ENCODE assay signal across 13 cellular contexts in the genomic region with DNA sequence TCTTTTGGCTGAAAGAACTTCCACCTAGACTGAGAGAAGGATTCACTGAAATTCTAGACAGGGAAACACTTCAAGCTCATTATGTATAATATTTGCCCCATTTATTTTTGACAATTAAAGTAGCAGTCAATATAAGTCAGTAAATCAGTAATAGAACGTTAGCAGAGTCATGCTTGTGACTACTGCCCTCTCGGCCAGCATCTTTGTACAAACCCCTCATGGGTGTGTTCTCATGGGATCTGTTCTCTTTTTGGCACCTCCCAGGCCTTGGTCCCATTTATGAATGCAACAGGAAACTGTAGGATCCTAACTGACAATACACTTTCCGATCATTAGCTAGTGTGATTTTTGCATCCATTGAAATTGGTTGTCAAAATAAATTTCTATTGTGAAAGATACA. TPM values are rescaled to one million over a fixed set of nuclear protein-coding genes. Genes with fewer than 3 reads are reported as not detected.
DNase-seq lines count a peak whose midpoint lies in the region; ATAC-seq and TF ChIP-seq lines count a peak whose summit lies in the region.
"Had no signal": no experiment of that assay in that cellular context is flagged by ENCODE, and none has a peak within 500 bp of the region (broad histone marks: within the 10 kb centered on the region; RNA-seq: fewer than 3 reads in every experiment).

No MANE protein-coding gene starts in this region.

- POLR2A ChIA-PET in Panc1 (lab: Charles Lee): no interaction called here

- BruUV-seq in Panc1 (replicated peaks; lab: Mats Ljungman, UMichigan): TSS peak; percentile 55

- ATAC-seq in activated T-cell treated with anti-CD3 and anti-CD28 coated beads, Interleukin-2, amount 50 U/mL, for 72 hours (replicated peaks in 1 of 2): no peak
- ATAC-seq in Panc1 (no peak), HG03280 (IDR thresholded peaks at IDR 0.05; ENCODE audit: unreplicated experiment) (no peak), sciatic nerve (no peak)
- no peak for ATAC-seq in effector memory CD8-positive, alpha-beta T cell (replicated peaks)
- ATAC-seq in stimulated activated naive CD8-positive, alpha-beta T cell treated with anti-CD3 and anti-CD28 coated beads, Interleukin-15, amount 100 ng/mL, for 72 hours: no peak

- no peak overlapping the region for H3K4me3 ChIP-seq in Panc1 (ENCODE audit: low read depth in 2 of 2, low read length in 2 of 2)
- H3K4me3 ChIP-seq: uterus had no signal

- H3K9me3 ChIP-seq in Panc1 (ENCODE audit: control insufficient read depth, insufficient read depth, low read depth, low read length): no peaks in the 10 kb centered on the region
- H3K9me3 ChIP-seq: uterus had no signal

- intact Hi-C loops in Panc1 (cut with micrococcal nuclease; ENCODE audit: unreplicated experiment) (no loop called here), sciatic nerve (cut with DNase I) (no loop called here)

- DNase-seq in activated T-cell treated with anti-CD3 and anti-CD28 coated beads, Interleukin-2, amount 50 U/mL, for 72 hours: no peak
- DNase-seq in activated T-cell treated with anti-CD3 and anti-CD28 coated beads, Interleukin-2, amount 50 U/mL, for 1 hour: no peak
- DNase-seq in Panc1 (ENCODE audit: low read depth, low spot score) (no peak), NCI-H748 treated with DMSO at 0.1 percent for 48 hours (lab: John Stamatoyannopoulos, UW) (no peak), sciatic nerve (ENCODE audit: low spot score) (no peak)
- no peak for DNase-seq in effector memory CD8-positive, alpha-beta T cell
- DNase-seq in stimulated activated naive CD8-positive, alpha-beta T cell treated with anti-CD3 and anti-CD28 coated beads, Interleukin-15, amount 100 ng/mL, for 72 hours: no peak
- DNase-seq: GDM1; KG1; NCI-H2029 treated with DMSO at 0.1 percent for 48 hours; NK-92 treated with Interleukin-12 subunit alpha and Interleukin-12 subunit beta, amount 100 ng/mL, for 24 hours; uterus had no signal

- in situ Hi-C loops in Panc1 (cut with HindIII; ENCODE audit: low pct_unique_long_range_greater_than_20kb, low sequenced_read_pairs): no loop called here

- peaks cover 72% of the 10 kb centered on the region for H3K4me1 Mint-ChIP-seq in activated T-cell treated with anti-CD3 and anti-CD28 coated beads, Interleukin-2, amount 50 U/mL, for 72 hours (ENCODE audit: low read depth)
- peaks cover 29% of the 10 kb centered on the region in 2 donors for H3K4me1 Mint-ChIP-seq in effector memory CD8-positive, alpha-beta T cell (ENCODE audit: low read depth in 2 of 2)
- H3K4me1 Mint-ChIP-seq in stimulated activated naive CD8-positive, alpha-beta T cell treated with anti-CD3 and anti-CD28 coated beads, Interleukin-15, amount 100 ng/mL, for 72 hours: peaks cover 36% of the 10 kb centered on the region

- peaks cover 33 to 51% of the 10 kb centered on the region in 2 donors for H3K36me3 Mint-ChIP-seq in activated T-cell treated with anti-CD3 and anti-CD28 coated beads, Interleukin-2, amount 50 U/mL, for 72 hours (ENCODE audit: insufficient read depth in 2 of 2)
- H3K36me3 Mint-ChIP-seq in effector memory CD8-positive, alpha-beta T cell (ENCODE audit: insufficient read depth): peaks cover 55% of the 10 kb centered on the region

- no peak overlapping the region for H3K27ac ChIP-seq in Panc1 (ENCODE audit: low read length)

- peaks cover 2% of the 10 kb centered on the region; the same call in 1 of the 2 replicates for H3K36me3 ChIP-seq in Panc1 (ENCODE audit: control insufficient read depth, insufficient read depth, low read length)
- H3K36me3 ChIP-seq: uterus had no signal

- peak overlapping the region; percentile 99 for H3K27ac Mint-ChIP-seq in activated T-cell treated with anti-CD3 and anti-CD28 coated beads, Interleukin-2, amount 50 U/mL, for 72 hours
- H3K27ac Mint-ChIP-seq in effector memory CD8-positive, alpha-beta T cell: peak overlapping the region; percentile 49 to 71
- H3K27ac Mint-ChIP-seq in stimulated activated naive CD8-positive, alpha-beta T cell treated with anti-CD3 and anti-CD28 coated beads, Interleukin-15, amount 100 ng/mL, for 72 hours: peak overlapping the region; percentile 93 to 97

- peak overlapping the region; percentile 87 to 96 for H3K4me3 Mint-ChIP-seq in activated T-cell treated with anti-CD3 and anti-CD28 coated beads, Interleukin-2, amount 50 U/mL, for 72 hours
- peak overlapping the region; percentile 53 to 88 for H3K4me3 Mint-ChIP-seq in effector memory CD8-positive, alpha-beta T cell
- H3K4me3 Mint-ChIP-seq in stimulated activated naive CD8-positive, alpha-beta T cell treated with anti-CD3 and anti-CD28 coated beads, Interleukin-15, amount 100 ng/mL, for 72 hours: peak overlapping the region; percentile 75 to 89

- no peaks in the 10 kb centered on the region; the same call in 1 of the 2 replicates for H3K4me1 ChIP-seq in Panc1 (ENCODE audit: control insufficient read depth, insufficient read depth, low read length)
- H3K4me1 ChIP-seq: uterus had no signal

- CTCF ChIA-PET in Panc1 (lab: Charles Lee): no interaction called here

- H3K27me3 Mint-ChIP-seq in activated T-cell treated with anti-CD3 and anti-CD28 coated beads, Interleukin-2, amount 50 U/mL, for 72 hours (ENCODE audit: low read depth): no peaks in the 10 kb centered on the region
- H3K27me3 Mint-ChIP-seq in effector memory CD8-positive, alpha-beta T cell: no peaks in the 10 kb centered on the region
- H3K27me3 Mint-ChIP-seq in stimulated activated naive CD8-positive, alpha-beta T cell treated with anti-CD3 and anti-CD28 coated beads, Interleukin-15, amount 100 ng/mL, for 72 hours: peaks cover 2% of the 10 kb centered on the region

- TF ChIP-seq CTCF in Panc1 (IDR thresholded peaks at IDR 0.05): no peak

- H3K27me3 ChIP-seq in Panc1 (ENCODE audit: control insufficient read depth, insufficient read depth, low read length): no peaks in the 10 kb centered on the region; the same call in 1 of the 2 replicates
- H3K27me3 ChIP-seq: uterus had no signal

- H3K9me3 Mint-ChIP-seq in activated T-cell treated with anti-CD3 and anti-CD28 coated beads, Interleukin-2, amount 50 U/mL, for 72 hours: no peaks in the 10 kb centered on the region
- H3K9me3 Mint-ChIP-seq in effector memory CD8-positive, alpha-beta T cell: no peaks in the 10 kb centered on the region
- no peaks in the 10 kb centered on the region for H3K9me3 Mint-ChIP-seq in stimulated activated naive CD8-positive, alpha-beta T cell treated with anti-CD3 and anti-CD28 coated beads, Interleukin-15, amount 100 ng/mL, for 72 hours

RNA-seq across cellular contexts. Expression of a gene that starts 2.9 kb away (rescaled TPM):
- 100 to 1,000 TPM; 101 TPM for total RNA-seq in activated T-cell treated with anti-CD3 and anti-CD28 coated beads, Interleukin-2, amount 50 U/mL, for 72 hours
- total RNA-seq in Panc1 (2021; ENCODE audit: unreplicated experiment) (17.0 TPM), sciatic nerve (31.1 TPM)
- polyA plus RNA-seq in Panc1 (2012; ENCODE audit: insufficient read length): 14.0 TPM
